ENCODE assay signal across 9 cellular contexts in genomic region chr13:21361123-21361522, GRCh38.
"Had no signal": no experiment of that assay in that cellular context is flagged by ENCODE, and none has a peak within 500 bp of the region (broad histone marks: within the 10 kb centered on the region; RNA-seq: fewer than 3 reads in every experiment).

No MANE protein-coding gene starts in this region.

- H3K9me3 Mint-ChIP-seq: GM23338, HFFc6 had no signal

- H3K4me3 ChIP-seq: GM23338, K562 had no signal

- FAIRE-seq: H1, H54, HTR-8/SVneo, K562 had no signal

- ATAC-seq: GM23338, K562 had no signal

- H3K27ac Mint-ChIP-seq: GM23338, H9, HFFc6 had no signal

- H3K4me3 Mint-ChIP-seq: GM23338, H9, HFFc6 had no signal

- DNase-seq: HCEC 1CT, HFFc6, IMR-90 had no signal
